In genomic region chr13:80361883-80362327, GRCh38 we compare ENCODE assay signal across 9 cellular contexts. TPM values are rescaled to one million over a fixed set of nuclear protein-coding genes. Genes with fewer than 3 reads are reported as not detected.
DNase-seq lines count a peak whose midpoint lies in the region; ATAC-seq, FAIRE-seq and TF ChIP-seq lines count a peak whose summit lies in the region.
"Had no signal": no experiment of that assay in that cellular context is flagged by ENCODE, and none has a peak within 500 bp of the region (broad histone marks: within the 10 kb centered on the region; RNA-seq: fewer than 3 reads in every experiment).

No MANE protein-coding gene starts in this region.

- DNase-seq in GM18507 (ENCODE audit: extremely low spot score, insufficient read length, low read depth) (no peak), NCI-H1092 treated with DMSO at 0.1 percent for 48 hours (lab: John Stamatoyannopoulos, UW) (peak; percentile 15), fibroblast of lung (ENCODE audit: low read depth in 2 of 2) (no peak), substantia nigra (lab: John Stamatoyannopoulos, UW) (peak in 26 of 49 donors; percentile 1 to 55 (median 13)), germinal center (ENCODE audit: low spot score) (no peak), DMS79 (lab: John Stamatoyannopoulos, UW) (no peak), H7 (no peak)

- no peaks in the 10 kb centered on the region for H4K20me1 ChIP-seq in fibroblast of lung (ENCODE audit: control insufficient read depth, extremely low read depth, insufficient read depth, low read length)

- H3K9me3 ChIP-seq in fibroblast of lung (ENCODE audit: control insufficient read depth, insufficient read depth, low read depth, low read length), result no peaks in the 10 kb centered on the region

- no peak for TF ChIP-seq CTCF in fibroblast of lung (conservative IDR thresholded peaks at IDR 0.05 in 1 of 2, IDR thresholded peaks at IDR 0.05 in 1 of 2; ENCODE audit: low read depth in 1 of 2, low read length in 2 of 2)

- H3K9ac ChIP-seq in fibroblast of lung (ENCODE audit: insufficient read depth, low read length), result no peak overlapping the region
- H3K9ac ChIP-seq: KMS-11 had no signal

- peaks cover 2% of the 10 kb centered on the region for H3K4me1 ChIP-seq in fibroblast of lung (ENCODE audit: control insufficient read depth, extremely low read depth, insufficient read depth, low read length)

- ATAC-seq in GM21825 (IDR thresholded peaks at IDR 0.05; ENCODE audit: unreplicated experiment), result peak; percentile 79

- no peak overlapping the region for H3K4me2 ChIP-seq in fibroblast of lung (ENCODE audit: extremely low read depth, insufficient read depth, low read length)
- H3K4me2 ChIP-seq: KMS-11 had no signal

- peak overlapping the region; percentile 16 for H2AFZ ChIP-seq in fibroblast of lung (ENCODE audit: low read length)

- FAIRE-seq in GM18507 (lab: Jason Lieb, UNC), result peak; percentile 87

- no peaks in the 10 kb centered on the region for H3K79me2 ChIP-seq in fibroblast of lung (ENCODE audit: control insufficient read depth, insufficient read depth, low read length)

- H3K27ac ChIP-seq in fibroblast of lung (ENCODE audit: insufficient read depth, low read length) (no peak overlapping the region), substantia nigra (ENCODE audit: low read depth, low read length, poor library complexity, severe bottlenecking) (no peak overlapping the region)
- H3K27ac ChIP-seq: KMS-11 had no signal

- no peaks in the 10 kb centered on the region for H3K36me3 ChIP-seq in fibroblast of lung (ENCODE audit: control insufficient read depth, insufficient read depth, low read length)
- no peaks in the 10 kb centered on the region for H3K36me3 ChIP-seq in H7 (replicated peaks; ENCODE audit: control insufficient read depth, insufficient read depth, low read length)

- H3K4me3 ChIP-seq in fibroblast of lung (replicated peaks in 1 of 4; ENCODE audit: control extremely low read depth in 1 of 4, insufficient read depth in 1 of 4, low read depth in 3 of 4, low read length in 4 of 4), result no peak overlapping the region
- no peak overlapping the region for H3K4me3 ChIP-seq in H7 (ENCODE audit: insufficient read depth, low read depth, low read length)

- H3K27me3 ChIP-seq in fibroblast of lung (ENCODE audit: control insufficient read depth, insufficient read depth, low read length) (no peaks in the 10 kb centered on the region), H7 (ENCODE audit: control insufficient read depth, insufficient read depth, low read length) (no peaks in the 10 kb centered on the region)

RNA-seq across cellular contexts. Expression of gene SPRY2, which starts 21.0 kb away (rescaled TPM):
- total RNA-seq in fibroblast of lung, result 9.8 and 13.0 TPM in 2 replicates
- 16.2 and 82.6 TPM in 2 replicates for polyA plus RNA-seq in fibroblast of lung
- polyA plus RNA-seq in fibroblast of lung (2012), result 8.5 and 40.7 TPM in 2 replicates
- 20.0 and 89.7 TPM in 2 replicates for polyA minus RNA-seq in fibroblast of lung (ENCODE audit: low replicate concordance)
- 58.5 and 60.6 TPM in 2 replicates for total RNA-seq in H7 (2014; rRNA removed; shearing (Covaris generic))

Comparison
In these comparisons a context has a peak if more than half of its experiments do, and no peak if none do; other contexts are left out.
1. DNase-seq: peak in NCI-H1092 treated with DMSO at 0.1 percent for 48 hours (single experiment) and substantia nigra (26 of 49); none in GM18507 (single experiment), fibroblast of lung (0 of 2), germinal center (single experiment), DMS79 (single experiment) and H7 (single experiment).